2 cellular contexts compared by ENCODE assay signal in genomic region chr4:168655182-168655581, GRCh38.
TF ChIP-seq lines count a peak whose summit lies in the region.

No MANE protein-coding gene starts in this region.

TF ChIP-seq in HCT116, 20 proteins besides CTCF, POLR2A, EP300 and RAD21 (continued from another document):
- no peak for TF ChIP-seq REST (IDR thresholded peaks at IDR 0.05; ENCODE audit: low read depth)
- no peak for TF ChIP-seq TCF7L2 (IDR thresholded peaks at IDR 0.05; ENCODE audit: borderline replicate concordance, extremely low read depth, insufficient read depth, insufficient read length)
- TF ChIP-seq SRF (IDR thresholded peaks at IDR 0.05; ENCODE audit: low read depth), result no peak
- TF ChIP-seq CBX3 (IDR thresholded peaks at IDR 0.05; ENCODE audit: low read depth), result no peak
- no peak for TF ChIP-seq JUND (IDR thresholded peaks at IDR 0.05)
- TF ChIP-seq ZFX (IDR thresholded peaks at IDR 0.05), result no peak
- TF ChIP-seq, protein P1, sequence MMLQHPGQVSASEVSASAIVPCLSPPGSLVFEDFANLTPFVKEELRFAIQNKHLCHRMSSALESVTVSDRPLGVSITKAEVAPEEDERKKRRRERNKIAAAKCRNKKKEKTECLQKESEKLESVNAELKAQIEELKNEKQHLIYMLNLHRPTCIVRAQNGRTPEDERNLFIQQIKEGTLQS (IDR thresholded peaks at IDR 0.05), result no peak
- TF ChIP-seq SP1 (IDR thresholded peaks at IDR 0.05; ENCODE audit: low read depth), result no peak
- no peak for TF ChIP-seq ELF1 (IDR thresholded peaks at IDR 0.05; ENCODE audit: borderline replicate concordance, low read depth)

TF ChIP-seq in SK-N-SH treated with all-trans-retinoic acid at 6 μM for 48 hours, 23 proteins besides CTCF, POLR2A, EP300 and RAD21 (continued from another document):
- TF ChIP-seq, protein P2, sequence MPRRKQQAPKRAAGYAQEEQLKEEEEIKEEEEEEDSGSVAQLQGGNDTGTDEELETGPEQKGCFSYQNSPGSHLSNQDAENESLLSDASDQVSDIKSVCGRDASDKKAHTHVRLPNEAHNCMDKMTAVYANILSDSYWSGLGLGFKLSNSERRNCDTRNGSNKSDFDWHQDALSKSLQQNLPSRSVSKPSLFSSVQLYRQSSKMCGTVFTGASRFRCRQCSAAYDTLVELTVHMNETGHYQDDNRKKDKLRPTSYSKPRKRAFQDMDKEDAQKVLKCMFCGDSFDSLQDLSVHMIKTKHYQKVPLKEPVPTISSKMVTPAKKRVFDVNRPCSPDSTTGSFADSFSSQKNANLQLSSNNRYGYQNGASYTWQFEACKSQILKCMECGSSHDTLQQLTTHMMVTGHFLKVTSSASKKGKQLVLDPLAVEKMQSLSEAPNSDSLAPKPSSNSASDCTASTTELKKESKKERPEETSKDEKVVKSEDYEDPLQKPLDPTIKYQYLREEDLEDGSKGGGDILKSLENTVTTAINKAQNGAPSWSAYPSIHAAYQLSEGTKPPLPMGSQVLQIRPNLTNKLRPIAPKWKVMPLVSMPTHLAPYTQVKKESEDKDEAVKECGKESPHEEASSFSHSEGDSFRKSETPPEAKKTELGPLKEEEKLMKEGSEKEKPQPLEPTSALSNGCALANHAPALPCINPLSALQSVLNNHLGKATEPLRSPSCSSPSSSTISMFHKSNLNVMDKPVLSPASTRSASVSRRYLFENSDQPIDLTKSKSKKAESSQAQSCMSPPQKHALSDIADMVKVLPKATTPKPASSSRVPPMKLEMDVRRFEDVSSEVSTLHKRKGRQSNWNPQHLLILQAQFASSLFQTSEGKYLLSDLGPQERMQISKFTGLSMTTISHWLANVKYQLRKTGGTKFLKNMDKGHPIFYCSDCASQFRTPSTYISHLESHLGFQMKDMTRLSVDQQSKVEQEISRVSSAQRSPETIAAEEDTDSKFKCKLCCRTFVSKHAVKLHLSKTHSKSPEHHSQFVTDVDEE (CRISPR knock-in tag; IDR thresholded peaks at IDR 0.05), result no peak
- TF ChIP-seq ISL1 (CRISPR knock-in tag; IDR thresholded peaks at IDR 0.05) (no peak), GLIS3 (CRISPR knock-in tag; IDR thresholded peaks at IDR 0.05) (no peak), PPARA (CRISPR knock-in tag; IDR thresholded peaks at IDR 0.05; ENCODE audit: borderline replicate concordance) (no peak), ZNF8 (CRISPR knock-in tag; IDR thresholded peaks at IDR 0.05) (no peak), OSR1 (CRISPR knock-in tag; IDR thresholded peaks at IDR 0.05) (no peak), ZFP30 (CRISPR knock-in tag; IDR thresholded peaks at IDR 0.05) (no peak), ZC3H10 (CRISPR knock-in tag; IDR thresholded peaks at IDR 0.05) (no peak), ZFP3 (CRISPR knock-in tag; IDR thresholded peaks at IDR 0.05) (no peak), SNAI2 (CRISPR knock-in tag; IDR thresholded peaks at IDR 0.05) (no peak), RARB (CRISPR knock-in tag; IDR thresholded peaks at IDR 0.05) (no peak)
- TF ChIP-seq, protein P3, sequence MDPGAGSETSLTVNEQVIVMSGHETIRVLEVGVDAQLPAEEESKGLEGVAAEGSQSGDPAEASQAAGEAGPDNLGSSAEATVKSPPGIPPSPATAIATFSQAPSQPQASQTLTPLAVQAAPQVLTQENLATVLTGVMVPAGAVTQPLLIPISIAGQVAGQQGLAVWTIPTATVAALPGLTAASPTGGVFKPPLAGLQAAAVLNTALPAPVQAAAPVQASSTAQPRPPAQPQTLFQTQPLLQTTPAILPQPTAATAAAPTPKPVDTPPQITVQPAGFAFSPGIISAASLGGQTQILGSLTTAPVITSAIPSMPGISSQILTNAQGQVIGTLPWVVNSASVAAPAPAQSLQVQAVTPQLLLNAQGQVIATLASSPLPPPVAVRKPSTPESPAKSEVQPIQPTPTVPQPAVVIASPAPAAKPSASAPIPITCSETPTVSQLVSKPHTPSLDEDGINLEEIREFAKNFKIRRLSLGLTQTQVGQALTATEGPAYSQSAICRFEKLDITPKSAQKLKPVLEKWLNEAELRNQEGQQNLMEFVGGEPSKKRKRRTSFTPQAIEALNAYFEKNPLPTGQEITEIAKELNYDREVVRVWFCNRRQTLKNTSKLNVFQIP (CRISPR knock-in tag; IDR thresholded peaks at IDR 0.05; ENCODE audit: borderline replicate concordance, low read depth), result no peak
TF ChIP-seq in SK-N-SH treated with all-trans-retinoic acid at 6 μM for 48 hours: peak in this region for 0.
